10 cellular contexts compared by ENCODE assay signal in genomic region chr5:142686210-142686734, GRCh38. TPM values are rescaled to one million over a fixed set of nuclear protein-coding genes. Genes with fewer than 3 reads are reported as not detected.
DNase-seq lines count a peak whose midpoint lies in the region; ATAC-seq and TF ChIP-seq lines count a peak whose summit lies in the region.
"Had no signal": no experiment of that assay in that cellular context is flagged by ENCODE, and none has a peak within 500 bp of the region (broad histone marks: within the 10 kb centered on the region; RNA-seq: fewer than 3 reads in every experiment).

No MANE protein-coding gene starts in this region.

- WGBS in neuronal stem cell (ENCODE audit: extremely low coverage in 2 of 2, insufficient read length in 2 of 2, insufficient replicate concordance in 1 of 2), 2 donors = no CpG with 5 or more reads among the region's 11 CpGs

- H2AFZ ChIP-seq in neuronal stem cell (ENCODE audit: low read length) = peak overlapping the region; percentile 83

- CTCF ChIA-PET in activated naive CD4-positive, alpha-beta T cell treated with anti-CD3 and anti-CD28 coated beads for 36 hours (lab: Charles Lee) = interaction anchor here (0.6 to 1.6 kb wide), 5 partner anchors 12 to 875 kb away, joined by 3 to 5 read pairs (median 3); no protein-coding TSS in a partner anchor

- H3K14ac ChIP-seq in neuronal stem cell (ENCODE audit: low read length) = peak overlapping the region; percentile 32

- DNase-seq in AG10803 (ENCODE audit: low read depth) (peak; percentile 31), T1000 (lab: John Stamatoyannopoulos, UW) (peak; percentile 35), glomerular visceral epithelial cell (ENCODE audit: extremely low spot score) (peak; percentile 40), neuronal stem cell (ENCODE audit: low spot score) (no peak), NCI-H2107 (lab: John Stamatoyannopoulos, UW) (no peak)
- no peak for DNase-seq in activated CD8-positive, alpha-beta memory T cell treated with anti-CD3 and anti-CD28 coated beads for 24 hours
- no peak for DNase-seq in activated naive CD4-positive, alpha-beta T cell treated with anti-CD3 and anti-CD28 coated beads for 36 hours

- no peaks in the 10 kb centered on the region for H3K9me3 Mint-ChIP-seq in activated T-helper 17 cell treated with anti-CD3 and anti-CD28 coated beads, Interleukin-2, amount 50 U/mL, for 72 hours
- no peaks in the 10 kb centered on the region for H3K9me3 Mint-ChIP-seq in activated naive CD4-positive, alpha-beta T cell treated with anti-CD3 and anti-CD28 coated beads for 36 hours
- H3K9me3 Mint-ChIP-seq: memory B cell had no signal

- no peak overlapping the region for H3K27ac ChIP-seq in neuronal stem cell (replicated peaks; ENCODE audit: low read length)

- no peak for ATAC-seq in activated T-helper 17 cell treated with anti-CD3 and anti-CD28 coated beads, Interleukin-2, amount 50 U/mL, for 72 hours (replicated peaks)

- no peaks in the 10 kb centered on the region for H3K27me3 ChIP-seq in neuronal stem cell (ENCODE audit: control insufficient read depth in 3 of 3, insufficient read depth in 3 of 3, low read depth in 1 of 3, low read length in 3 of 3)

- H2AK5ac ChIP-seq in neuronal stem cell (ENCODE audit: low read depth, low read length) = peak overlapping the region; percentile 22

- no peak for TF ChIP-seq CTCF in AG10803 (conservative IDR thresholded peaks at IDR 0.05; ENCODE audit: low read length)

- peak overlapping the region; percentile 20 for H3K23ac ChIP-seq in neuronal stem cell (ENCODE audit: low read depth, low read length, poor library complexity)

- peaks cover 28 to 29% of the 10 kb centered on the region in 2 donors for H3K4me1 ChIP-seq in neuronal stem cell (ENCODE audit: control insufficient read depth in 2 of 2, insufficient read depth in 1 of 2, low read depth in 1 of 2, low read length in 2 of 2)

- intact Hi-C loops in activated naive CD4-positive, alpha-beta T cell treated with anti-CD3 and anti-CD28 coated beads for 36 hours (cut with micrococcal nuclease) = no loop called here

- no peaks in the 10 kb centered on the region for H3K36me3 ChIP-seq in neuronal stem cell (replicated peaks in 1 of 2; ENCODE audit: control insufficient read depth in 2 of 2, insufficient read depth in 2 of 2, low read length in 2 of 2)

- H4K91ac ChIP-seq in neuronal stem cell (ENCODE audit: low read depth, low read length, poor library complexity) = peak overlapping the region; percentile 19

- no peak overlapping the region for H3K4me3 Mint-ChIP-seq in activated T-helper 17 cell treated with anti-CD3 and anti-CD28 coated beads, Interleukin-2, amount 50 U/mL, for 72 hours
- no peak overlapping the region for H3K4me3 Mint-ChIP-seq in activated naive CD4-positive, alpha-beta T cell treated with anti-CD3 and anti-CD28 coated beads for 36 hours
- H3K4me3 Mint-ChIP-seq: memory B cell had no signal

- H2BK12ac ChIP-seq in neuronal stem cell (ENCODE audit: low read length) = peak overlapping the region; percentile 92

- H3K4me1 Mint-ChIP-seq in activated T-helper 17 cell treated with anti-CD3 and anti-CD28 coated beads, Interleukin-2, amount 50 U/mL, for 72 hours = no peaks in the 10 kb centered on the region
- no peaks in the 10 kb centered on the region for H3K4me1 Mint-ChIP-seq in activated naive CD4-positive, alpha-beta T cell treated with anti-CD3 and anti-CD28 coated beads for 36 hours (ENCODE audit: low read depth)
- H3K4me1 Mint-ChIP-seq: memory B cell had no signal

- peak overlapping the region; percentile 14 for H2BK5ac ChIP-seq in neuronal stem cell (ENCODE audit: low read length)

- no peak overlapping the region for H2BK120ac ChIP-seq in neuronal stem cell (ENCODE audit: low read depth, low read length)

- H3K18ac ChIP-seq in neuronal stem cell (ENCODE audit: low read length) = peak overlapping the region; percentile 87

- H3K4ac ChIP-seq in neuronal stem cell (ENCODE audit: low read length) = no peak overlapping the region

- H3K4me2 ChIP-seq in neuronal stem cell (ENCODE audit: insufficient read depth, low read length, poor library complexity, severe bottlenecking) = no peak overlapping the region

- H3K4me3 ChIP-seq in AG10803 (ENCODE audit: low read length) (no peak overlapping the region), neuronal stem cell (ENCODE audit: low read length in 2 of 2) (no peak overlapping the region)

- H3K79me1 ChIP-seq in neuronal stem cell (ENCODE audit: low read depth, low read length) = no peaks in the 10 kb centered on the region

- no peak overlapping the region for H4K8ac ChIP-seq in neuronal stem cell (ENCODE audit: low read depth, low read length)

- peak overlapping the region; percentile 57 for H2BK15ac ChIP-seq in neuronal stem cell (ENCODE audit: low read length)

- peaks cover 17% of the 10 kb centered on the region for H3K27me3 Mint-ChIP-seq in activated T-helper 17 cell treated with anti-CD3 and anti-CD28 coated beads, Interleukin-2, amount 50 U/mL, for 72 hours
- H3K27me3 Mint-ChIP-seq in activated naive CD4-positive, alpha-beta T cell treated with anti-CD3 and anti-CD28 coated beads for 36 hours (ENCODE audit: low read depth) = peaks cover 6% of the 10 kb centered on the region

- H3K27ac Mint-ChIP-seq in activated T-helper 17 cell treated with anti-CD3 and anti-CD28 coated beads, Interleukin-2, amount 50 U/mL, for 72 hours = no peak overlapping the region
- H3K27ac Mint-ChIP-seq in activated naive CD4-positive, alpha-beta T cell treated with anti-CD3 and anti-CD28 coated beads for 36 hours = no peak overlapping the region
- H3K27ac Mint-ChIP-seq: memory B cell had no signal

- no peaks in the 10 kb centered on the region for H3K36me3 Mint-ChIP-seq in activated T-helper 17 cell treated with anti-CD3 and anti-CD28 coated beads, Interleukin-2, amount 50 U/mL, for 72 hours (ENCODE audit: low read depth)
- no peaks in the 10 kb centered on the region for H3K36me3 Mint-ChIP-seq in activated naive CD4-positive, alpha-beta T cell treated with anti-CD3 and anti-CD28 coated beads for 36 hours (ENCODE audit: low read depth)
- H3K36me3 Mint-ChIP-seq: memory B cell had no signal

- no peaks in the 10 kb centered on the region for H3K9me3 ChIP-seq in neuronal stem cell (replicated peaks in 1 of 2; ENCODE audit: control insufficient read depth in 2 of 2, insufficient read depth in 1 of 2, low read depth in 1 of 2, low read length in 2 of 2)

- H3K9ac ChIP-seq in neuronal stem cell (ENCODE audit: low read depth, low read length, poor library complexity) = no peak overlapping the region

RNA-seq across cellular contexts. Expression of gene FGF1, which starts 0.4 kb away (rescaled TPM):
- polyA plus RNA-seq in neuronal stem cell (2013, experiment 1 of 2) = 0.18 TPM
- 0.10 TPM for polyA plus RNA-seq in neuronal stem cell (2013, experiment 2 of 2)
- not detected for total RNA-seq in activated T-helper 17 cell treated with anti-CD3 and anti-CD28 coated beads, Interleukin-2, amount 50 U/mL, for 72 hours
- not detected for total RNA-seq in activated naive CD4-positive, alpha-beta T cell treated with anti-CD3 and anti-CD28 coated beads for 36 hours
- total RNA-seq: T-helper 1 cell treated with Interleukin-12 subunit alpha and Interleukin-12 subunit beta and Interleukin-4 antibody, amounts not matched to agents 30 ng/mL and 1 ng/mL, for 36 hours had no signal

Comparison
In these comparisons a context has a peak if more than half of its experiments do, and no peak if none do; other contexts are left out.
1. DNase-seq: peak in AG10803 (single experiment), T1000 (single experiment) and glomerular visceral epithelial cell (single experiment); none in neuronal stem cell (single experiment), NCI-H2107 (single experiment), activated CD8-positive, alpha-beta memory T cell treated with anti-CD3 and anti-CD28 coated beads for 24 hours (single experiment) and activated naive CD4-positive, alpha-beta T cell treated with anti-CD3 and anti-CD28 coated beads for 36 hours (single experiment).